18 cellular contexts compared by ENCODE assay signal in genomic region chr2:78832481-78832880, GRCh38.
"Had no signal": no experiment of that assay in that cellular context is flagged by ENCODE, and none has a peak within 500 bp of the region (broad histone marks: within the 10 kb centered on the region; RNA-seq: fewer than 3 reads in every experiment).

No MANE protein-coding gene starts in this region.

- H3K27me3 ChIP-seq: dorsolateral prefrontal cortex, esophagus muscularis mucosa, foreskin keratinocyte, heart right ventricle, left lung had no signal

- H3K27ac ChIP-seq: coronary artery, dorsolateral prefrontal cortex, esophagus muscularis mucosa, foreskin keratinocyte, heart right ventricle, left lung, lower lobe of right lung had no signal

- H3K9me3 ChIP-seq: esophagus muscularis mucosa, heart right ventricle, left lung, lower lobe of right lung, mucosa of descending colon had no signal

- H3K4me3 ChIP-seq: coronary artery, dorsolateral prefrontal cortex, esophagus muscularis mucosa, heart right ventricle, left lung, lower lobe of right lung, mucosa of descending colon had no signal

- DNase-seq: dermis blood vessel endothelial cell; dorsolateral prefrontal cortex; effector CD4-positive, alpha-beta T cell; effector memory CD4-positive, alpha-beta T cell; foreskin keratinocyte; glutamatergic neuron; head of caudate nucleus; heart right ventricle; hippocampal formation; left cardiac atrium; left lung; left ventricle myocardium superior; lower lobe of right lung; mesenchymal stem cell; mucosa of descending colon; naive B cell had no signal

- H3K36me3 ChIP-seq: esophagus muscularis mucosa, heart right ventricle, left lung, lower lobe of right lung had no signal

- ATAC-seq: foreskin keratinocyte, heart right ventricle, left cardiac atrium, left lung, left ventricle myocardium superior, lower lobe of right lung, mucosa of descending colon had no signal
